ENCODE assay signal across 17 cellular contexts in genomic region chr6:131998255-131998982, GRCh38. TPM values are rescaled to one million over a fixed set of nuclear protein-coding genes. Genes with fewer than 3 reads are reported as not detected.
DNase-seq lines count a peak whose midpoint lies in the region; ATAC-seq, FAIRE-seq and TF ChIP-seq lines count a peak whose summit lies in the region.
"Had no signal": no experiment of that assay in that cellular context is flagged by ENCODE, and none has a peak within 500 bp of the region (broad histone marks: within the 10 kb centered on the region; RNA-seq: fewer than 3 reads in every experiment).

No MANE protein-coding gene starts in this region.

- peaks cover 3% of the 10 kb centered on the region for H3K36me3 Mint-ChIP-seq in astrocyte (ENCODE audit: low read depth, unreplicated experiment)
- no peaks in the 10 kb centered on the region for H3K36me3 Mint-ChIP-seq in stimulated activated memory B cell treated with anti-CD40 and anti-IgM and Interleukin-4, amounts not matched to agents 10 μg/mL and 1 μg/mL and 100 μg/mL, for 72 hours

- H3K4me3 Mint-ChIP-seq in astrocyte (ENCODE audit: unreplicated experiment) = no peak overlapping the region
- no peak overlapping the region for H3K4me3 Mint-ChIP-seq in stimulated activated memory B cell treated with anti-CD40 and anti-IgM and Interleukin-4, amounts not matched to agents 10 μg/mL and 1 μg/mL and 100 μg/mL, for 72 hours
- H3K4me3 Mint-ChIP-seq: nephron progenitor cell had no signal

- no peak for TF ChIP-seq CTCF in astrocyte (IDR thresholded peaks at IDR 0.05; ENCODE audit: insufficient read depth, low read depth, low read length)
- TF ChIP-seq CTCF in left ventricle myocardium inferior (IDR thresholded peaks at IDR 0.05; ENCODE audit: borderline replicate concordance) = no peak
- no peak for TF ChIP-seq CTCF in foreskin keratinocyte (conservative IDR thresholded peaks at IDR 0.05)

- H3K4me1 Mint-ChIP-seq in astrocyte (ENCODE audit: low read depth, unreplicated experiment) = peaks cover 16% of the 10 kb centered on the region
- H3K4me1 Mint-ChIP-seq in stimulated activated memory B cell treated with anti-CD40 and anti-IgM and Interleukin-4, amounts not matched to agents 10 μg/mL and 1 μg/mL and 100 μg/mL, for 72 hours = peaks cover 15% of the 10 kb centered on the region
- H3K4me1 Mint-ChIP-seq: nephron progenitor cell had no signal

- H3K27me3 Mint-ChIP-seq in astrocyte (ENCODE audit: low read depth, unreplicated experiment) = no peaks in the 10 kb centered on the region
- H3K27me3 Mint-ChIP-seq in stimulated activated memory B cell treated with anti-CD40 and anti-IgM and Interleukin-4, amounts not matched to agents 10 μg/mL and 1 μg/mL and 100 μg/mL, for 72 hours = no peaks in the 10 kb centered on the region

- intact Hi-C loops in left ventricle myocardium inferior (cut with micrococcal nuclease) = no loop called here

- peaks cover 3% of the 10 kb centered on the region for H3K9me3 Mint-ChIP-seq in astrocyte (ENCODE audit: unreplicated experiment)
- H3K9me3 Mint-ChIP-seq in stimulated activated memory B cell treated with anti-CD40 and anti-IgM and Interleukin-4, amounts not matched to agents 10 μg/mL and 1 μg/mL and 100 μg/mL, for 72 hours = no peaks in the 10 kb centered on the region

- DNase-seq in HCEC 1CT (peak; percentile 87), astrocyte (ENCODE audit: low read depth) (peak; percentile 42), left ventricle myocardium inferior (no peak), foreskin keratinocyte (no peak), NCI-H2196 (lab: John Stamatoyannopoulos, UW; ENCODE audit: unreplicated experiment) (no peak)
- no peak for DNase-seq in stimulated activated CD4-positive, alpha-beta T cell treated with anti-CD3 and anti-CD28 coated beads, Interleukin-12 subunit alpha, Interleukin-12 subunit beta, amount 100 ng/mL, for 4 hours
- DNase-seq: activated CD8-positive, alpha-beta memory T cell treated with anti-CD3 and anti-CD28 coated beads, Interleukin-2, amount 50 U/mL, for 4 hours; activated gamma-delta T cell; BE2C; dorsolateral prefrontal cortex; NCI-H187; nephron progenitor cell; T1000 had no signal

- peak; percentile 64 for FAIRE-seq in astrocyte (lab: Jason Lieb, UNC)
- FAIRE-seq: GM18507, GM19239 had no signal

- H3K4me2 ChIP-seq in astrocyte (ENCODE audit: low read length) = no peak overlapping the region

- no peak for ATAC-seq in stimulated activated memory B cell treated with anti-CD40 and anti-IgM and Interleukin-4, amounts not matched to agents 10 μg/mL and 1 μg/mL and 100 μg/mL, for 72 hours
- ATAC-seq in foreskin keratinocyte = no peak
- no peak for ATAC-seq in GM18873 (IDR thresholded peaks at IDR 0.05; ENCODE audit: low FRiP score, unreplicated experiment)

- no peaks in the 10 kb centered on the region for H3K79me2 ChIP-seq in astrocyte (ENCODE audit: insufficient read depth, low read length)

- no peaks in the 10 kb centered on the region for H4K20me1 ChIP-seq in astrocyte (ENCODE audit: insufficient read depth, low read length)

- no peaks in the 10 kb centered on the region for H3K36me3 ChIP-seq in astrocyte (ENCODE audit: insufficient read depth, low read length)
- no peaks in the 10 kb centered on the region for H3K36me3 ChIP-seq in left ventricle myocardium inferior
- H3K36me3 ChIP-seq: BE2C had no signal

- H3K27me3 ChIP-seq in astrocyte (ENCODE audit: insufficient read depth, low read length) (no peaks in the 10 kb centered on the region), left ventricle myocardium inferior (ENCODE audit: low read depth) (no peaks in the 10 kb centered on the region), foreskin keratinocyte (no peaks in the 10 kb centered on the region)
- H3K27me3 ChIP-seq: BE2C, dorsolateral prefrontal cortex had no signal

- H3K4me1 ChIP-seq in astrocyte (ENCODE audit: insufficient read depth, low read length) = peaks cover 13% of the 10 kb centered on the region
- peaks cover 27% of the 10 kb centered on the region for H3K4me1 ChIP-seq in left ventricle myocardium inferior
- peaks cover 13% of the 10 kb centered on the region for H3K4me1 ChIP-seq in foreskin keratinocyte
- H3K4me1 ChIP-seq: BE2C had no signal

- no peak overlapping the region for H3K9ac ChIP-seq in astrocyte (ENCODE audit: low read length)

- H3K27ac ChIP-seq in astrocyte (ENCODE audit: low read depth, low read length) (peak overlapping the region; percentile 20), left ventricle myocardium inferior (replicated peaks) (peak overlapping the region; percentile 34), foreskin keratinocyte (no peak overlapping the region)

- H3K4me3 ChIP-seq in astrocyte (ENCODE audit: insufficient read depth, low read depth, low read length) (no peak overlapping the region), left ventricle myocardium inferior (no peak overlapping the region)
- H3K4me3 ChIP-seq: dorsolateral prefrontal cortex had no signal

- H3K9me3 ChIP-seq in astrocyte (ENCODE audit: insufficient read depth, low read depth, low read length) (no peaks in the 10 kb centered on the region), left ventricle myocardium inferior (replicated peaks) (peaks cover 3% of the 10 kb centered on the region)
- H3K9me3 ChIP-seq: BE2C had no signal

- no peak overlapping the region for H2AFZ ChIP-seq in astrocyte (ENCODE audit: low read depth, low read length)

- H3K27ac Mint-ChIP-seq in astrocyte (ENCODE audit: unreplicated experiment) = peak overlapping the region; percentile 67
- peak overlapping the region; percentile 33 for H3K27ac Mint-ChIP-seq in stimulated activated memory B cell treated with anti-CD40 and anti-IgM and Interleukin-4, amounts not matched to agents 10 μg/mL and 1 μg/mL and 100 μg/mL, for 72 hours
- H3K27ac Mint-ChIP-seq: nephron progenitor cell had no signal

RNA-seq across cellular contexts. Expression of gene CCN2, which starts 47.2 kb away (rescaled TPM):
- total RNA-seq in astrocyte (1,138 and 1,253 TPM in 2 replicates), left ventricle myocardium inferior (33.0 TPM), foreskin keratinocyte (57.2 and 61.1 TPM in 2 replicates)
- 46.4 and 53.1 TPM in 2 replicates for polyA plus RNA-seq in foreskin keratinocyte

Comparison
In these comparisons a context has a peak if more than half of its experiments do, and no peak if none do; other contexts are left out.
1. DNase-seq: peak in HCEC 1CT (single experiment) and astrocyte (single experiment); none in left ventricle myocardium inferior (single experiment), foreskin keratinocyte (0 of 2), NCI-H2196 (single experiment) and stimulated activated CD4-positive, alpha-beta T cell treated with anti-CD3 and anti-CD28 coated beads, Interleukin-12 subunit alpha, Interleukin-12 subunit beta, amount 100 ng/mL, for 4 hours (single experiment).
2. RNA of gene CCN2, which starts 47.2 kb away (total RNA-seq): 1,138 to 1,253 TPM in astrocyte; 57.2 to 61.1 TPM in foreskin keratinocyte and 33.0 TPM in left ventricle myocardium inferior (single experiment); every median in the first group is over 10 times any median in the second.